ENCODE assay signal across 1 cellular context in the genomic region with DNA sequence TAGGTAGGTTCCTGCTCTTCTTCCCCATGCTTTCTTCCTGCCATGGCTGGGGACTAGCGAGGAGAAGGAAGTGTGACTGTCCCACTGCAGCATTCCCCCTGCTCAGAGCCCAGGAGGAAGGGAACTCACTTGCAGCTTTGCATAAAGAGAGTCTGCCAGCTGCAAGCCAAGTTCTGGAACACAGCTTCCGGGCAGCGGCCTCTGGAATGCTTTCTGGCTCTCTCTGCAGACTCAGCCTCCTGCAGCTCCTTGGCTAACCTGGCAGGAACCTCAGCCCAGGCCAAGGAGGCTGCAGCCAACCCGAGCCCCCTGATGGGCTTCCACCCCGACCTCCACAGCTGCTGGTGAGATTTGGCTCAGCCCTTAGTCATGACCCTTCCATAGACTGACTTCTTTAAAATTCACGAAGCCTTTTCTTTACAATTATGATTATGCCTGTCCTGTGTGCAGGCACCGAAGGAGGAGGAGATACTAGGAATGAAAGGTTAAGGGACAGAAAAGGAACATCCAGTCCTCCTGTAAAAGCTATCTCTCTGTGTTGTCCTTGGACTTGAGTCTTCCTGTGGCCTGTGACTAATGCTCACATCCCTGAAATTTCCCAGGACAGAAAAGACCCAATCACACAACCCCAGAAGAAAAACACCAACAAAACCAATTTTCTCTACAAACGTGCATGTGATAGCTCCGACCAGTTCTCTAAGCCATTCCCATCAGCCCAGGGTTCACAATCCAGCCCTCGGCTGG.
TF ChIP-seq lines count a peak whose summit lies in the region.

No MANE protein-coding gene starts in this region.

TF ChIP-seq in HepG2, 621 proteins besides CTCF, POLR2A, EP300 and RAD21 (continued from another document):
- TF ChIP-seq, protein P1, sequence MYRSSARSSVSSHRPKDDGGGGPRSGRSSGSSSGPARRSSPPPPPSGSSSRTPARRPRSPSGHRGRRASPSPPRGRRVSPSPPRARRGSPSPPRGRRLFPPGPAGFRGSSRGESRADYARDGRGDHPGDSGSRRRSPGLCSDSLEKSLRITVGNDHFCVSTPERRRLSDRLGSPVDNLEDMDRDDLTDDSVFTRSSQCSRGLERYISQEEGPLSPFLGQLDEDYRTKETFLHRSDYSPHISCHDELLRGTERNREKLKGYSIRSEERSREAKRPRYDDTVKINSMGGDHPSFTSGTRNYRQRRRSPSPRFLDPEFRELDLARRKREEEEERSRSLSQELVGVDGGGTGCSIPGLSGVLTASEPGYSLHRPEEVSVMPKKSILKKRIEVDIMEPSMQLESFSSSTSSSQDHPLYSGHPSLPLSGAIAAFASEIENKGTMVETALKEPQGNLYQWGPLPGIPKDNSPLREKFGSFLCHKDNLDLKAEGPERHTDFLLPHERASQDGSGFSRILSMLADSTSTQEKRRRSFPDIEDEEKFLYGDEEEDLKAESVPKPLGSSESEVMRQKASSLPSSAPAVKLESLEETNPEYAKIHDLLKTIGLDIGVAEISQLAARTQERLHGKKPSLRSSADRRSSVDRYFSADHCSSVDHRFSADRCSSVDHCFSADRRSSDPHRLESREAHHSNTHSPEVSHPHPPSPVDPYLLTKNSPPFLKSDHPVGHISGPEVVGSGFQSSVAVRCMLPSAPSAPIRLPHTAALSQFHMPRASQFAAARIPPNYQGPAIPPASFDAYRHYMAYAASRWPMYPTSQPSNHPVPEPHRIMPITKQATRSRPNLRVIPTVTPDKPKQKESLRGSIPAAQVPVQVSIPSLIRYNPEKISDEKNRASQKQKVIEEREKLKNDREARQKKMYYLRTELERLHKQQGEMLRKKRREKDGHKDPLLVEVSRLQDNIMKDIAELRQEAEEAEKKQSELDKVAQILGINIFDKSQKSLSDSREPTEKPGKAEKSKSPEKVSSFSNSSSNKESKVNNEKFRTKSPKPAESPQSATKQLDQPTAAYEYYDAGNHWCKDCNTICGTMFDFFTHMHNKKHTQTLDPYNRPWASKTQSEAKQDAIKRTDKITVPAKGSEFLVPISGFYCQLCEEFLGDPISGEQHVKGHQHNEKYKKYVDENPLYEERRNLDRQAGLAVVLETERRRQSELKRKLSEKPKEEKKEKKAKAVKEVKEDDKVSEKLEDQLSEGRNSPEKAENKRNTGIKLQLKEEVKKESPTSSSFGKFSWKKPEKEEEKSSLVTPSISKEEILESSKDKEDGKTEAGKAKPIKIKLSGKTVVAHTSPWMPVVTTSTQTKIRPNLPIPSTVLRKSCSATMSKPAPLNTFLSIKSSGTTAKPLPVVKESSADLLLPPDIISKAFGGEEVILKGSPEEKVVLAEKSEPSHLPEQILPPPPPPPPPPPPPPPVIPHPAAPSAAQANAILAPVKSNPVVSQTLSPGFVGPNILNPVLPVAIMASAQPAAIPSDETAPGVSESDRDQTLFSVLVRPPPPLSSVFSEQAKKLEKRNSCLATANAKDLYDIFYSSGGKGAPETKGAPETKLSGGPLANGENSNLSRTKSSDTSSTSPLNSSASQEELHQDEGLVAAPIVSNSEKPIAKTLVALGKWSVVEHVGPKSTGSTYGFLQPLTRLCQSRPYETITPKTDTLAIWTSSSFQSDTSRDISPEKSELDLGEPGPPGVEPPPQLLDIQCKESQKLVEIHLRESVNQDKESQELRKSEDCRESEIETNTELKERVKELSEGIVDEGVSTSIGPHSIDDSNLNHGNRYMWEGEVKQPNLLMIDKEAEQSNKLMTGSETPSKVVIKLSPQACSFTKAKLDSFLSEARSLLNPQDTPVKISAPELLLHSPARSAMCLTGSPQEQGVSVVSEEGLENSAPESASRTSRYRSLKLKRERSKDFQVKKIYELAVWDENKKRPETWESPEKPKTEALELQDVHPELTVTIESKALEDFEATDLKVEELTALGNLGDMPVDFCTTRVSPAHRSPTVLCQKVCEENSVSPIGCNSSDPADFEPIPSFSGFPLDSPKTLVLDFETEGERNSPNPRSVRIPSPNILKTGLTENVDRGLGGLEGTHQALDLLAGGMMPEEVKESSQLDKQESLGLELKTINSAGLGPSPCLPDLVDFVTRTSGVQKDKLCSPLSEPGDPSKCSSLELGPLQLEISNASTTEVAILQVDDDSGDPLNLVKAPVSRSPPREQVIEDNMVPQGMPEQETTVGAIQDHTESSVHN (CRISPR knock-in tag; IDR thresholded peaks at IDR 0.05): no peak
- TF ChIP-seq ARNTL (CRISPR knock-in tag; IDR thresholded peaks at IDR 0.05) (no peak), MAFK (conservative IDR thresholded peaks at IDR 0.05 in 1 of 2, IDR thresholded peaks at IDR 0.05 in 1 of 2; ENCODE audit: low read length in 2 of 2) (no peak), ZNF180 (CRISPR knock-in tag; IDR thresholded peaks at IDR 0.05; ENCODE audit: borderline replicate concordance, low read depth) (no peak), ZNF550 (CRISPR knock-in tag; IDR thresholded peaks at IDR 0.05; ENCODE audit: borderline replicate concordance) (no peak), NKX3-1 (CRISPR knock-in tag; IDR thresholded peaks at IDR 0.05) (no peak), ZNF746 (CRISPR knock-in tag; IDR thresholded peaks at IDR 0.05) (no peak)
- TF ChIP-seq, protein P2, sequence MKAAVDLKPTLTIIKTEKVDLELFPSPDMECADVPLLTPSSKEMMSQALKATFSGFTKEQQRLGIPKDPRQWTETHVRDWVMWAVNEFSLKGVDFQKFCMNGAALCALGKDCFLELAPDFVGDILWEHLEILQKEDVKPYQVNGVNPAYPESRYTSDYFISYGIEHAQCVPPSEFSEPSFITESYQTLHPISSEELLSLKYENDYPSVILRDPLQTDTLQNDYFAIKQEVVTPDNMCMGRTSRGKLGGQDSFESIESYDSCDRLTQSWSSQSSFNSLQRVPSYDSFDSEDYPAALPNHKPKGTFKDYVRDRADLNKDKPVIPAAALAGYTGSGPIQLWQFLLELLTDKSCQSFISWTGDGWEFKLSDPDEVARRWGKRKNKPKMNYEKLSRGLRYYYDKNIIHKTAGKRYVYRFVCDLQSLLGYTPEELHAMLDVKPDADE (CRISPR knock-in tag; IDR thresholded peaks at IDR 0.05): no peak
- TF ChIP-seq, protein P3, sequence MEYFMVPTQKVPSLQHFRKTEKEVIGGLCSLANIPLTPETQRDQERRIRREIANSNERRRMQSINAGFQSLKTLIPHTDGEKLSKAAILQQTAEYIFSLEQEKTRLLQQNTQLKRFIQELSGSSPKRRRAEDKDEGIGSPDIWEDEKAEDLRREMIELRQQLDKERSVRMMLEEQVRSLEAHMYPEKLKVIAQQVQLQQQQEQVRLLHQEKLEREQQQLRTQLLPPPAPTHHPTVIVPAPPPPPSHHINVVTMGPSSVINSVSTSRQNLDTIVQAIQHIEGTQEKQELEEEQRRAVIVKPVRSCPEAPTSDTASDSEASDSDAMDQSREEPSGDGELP (IDR thresholded peaks at IDR 0.05; ENCODE audit: borderline replicate concordance, low read depth): no peak
- TF ChIP-seq, protein P4, sequence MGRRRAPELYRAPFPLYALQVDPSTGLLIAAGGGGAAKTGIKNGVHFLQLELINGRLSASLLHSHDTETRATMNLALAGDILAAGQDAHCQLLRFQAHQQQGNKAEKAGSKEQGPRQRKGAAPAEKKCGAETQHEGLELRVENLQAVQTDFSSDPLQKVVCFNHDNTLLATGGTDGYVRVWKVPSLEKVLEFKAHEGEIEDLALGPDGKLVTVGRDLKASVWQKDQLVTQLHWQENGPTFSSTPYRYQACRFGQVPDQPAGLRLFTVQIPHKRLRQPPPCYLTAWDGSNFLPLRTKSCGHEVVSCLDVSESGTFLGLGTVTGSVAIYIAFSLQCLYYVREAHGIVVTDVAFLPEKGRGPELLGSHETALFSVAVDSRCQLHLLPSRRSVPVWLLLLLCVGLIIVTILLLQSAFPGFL (CRISPR knock-in tag; IDR thresholded peaks at IDR 0.05): no peak
